Comparison of ENCODE assay signal across 2 cellular contexts in the genomic region with DNA sequence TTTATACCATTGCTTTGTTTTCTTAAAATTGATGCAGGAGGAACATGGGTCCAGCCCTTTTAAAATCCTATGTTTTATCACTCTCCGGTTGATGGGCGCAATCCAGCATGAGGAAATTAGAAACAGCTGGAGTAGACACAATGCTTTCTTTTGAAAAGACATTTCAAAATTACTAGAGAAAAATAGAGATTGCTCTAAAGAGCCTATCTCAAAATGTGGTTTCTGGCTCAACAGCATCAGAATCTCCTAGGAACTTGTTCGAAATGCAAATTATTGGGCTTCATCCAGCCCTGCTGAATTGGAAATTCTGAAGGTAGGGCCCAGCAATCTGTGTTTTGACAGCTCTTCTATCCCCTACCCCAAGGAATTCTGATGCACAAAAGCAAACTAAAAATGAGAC.
TF ChIP-seq lines count a peak whose summit lies in the region.

No MANE protein-coding gene starts in this region.

TF ChIP-seq in IMR-90, 13 proteins besides CTCF, POLR2A, EP300 and RAD21:
- no peak for TF ChIP-seq CHD1 (IDR thresholded peaks at IDR 0.05; ENCODE audit: low read depth, low read length)
- TF ChIP-seq RFX5 (IDR thresholded peaks at IDR 0.05; ENCODE audit: low read depth, low read length): no peak
- no peak for TF ChIP-seq MAFK (IDR thresholded peaks at IDR 0.05; ENCODE audit: low read depth, low read length)
- TF ChIP-seq, protein P1, sequence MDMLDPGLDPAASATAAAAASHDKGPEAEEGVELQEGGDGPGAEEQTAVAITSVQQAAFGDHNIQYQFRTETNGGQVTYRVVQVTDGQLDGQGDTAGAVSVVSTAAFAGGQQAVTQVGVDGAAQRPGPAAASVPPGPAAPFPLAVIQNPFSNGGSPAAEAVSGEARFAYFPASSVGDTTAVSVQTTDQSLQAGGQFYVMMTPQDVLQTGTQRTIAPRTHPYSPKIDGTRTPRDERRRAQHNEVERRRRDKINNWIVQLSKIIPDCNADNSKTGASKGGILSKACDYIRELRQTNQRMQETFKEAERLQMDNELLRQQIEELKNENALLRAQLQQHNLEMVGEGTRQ (IDR thresholded peaks at IDR 0.05; ENCODE audit: low read depth, low read length): no peak
- TF ChIP-seq FOS (IDR thresholded peaks at IDR 0.05; ENCODE audit: low read depth, low read length): no peak
- TF ChIP-seq, protein P2, sequence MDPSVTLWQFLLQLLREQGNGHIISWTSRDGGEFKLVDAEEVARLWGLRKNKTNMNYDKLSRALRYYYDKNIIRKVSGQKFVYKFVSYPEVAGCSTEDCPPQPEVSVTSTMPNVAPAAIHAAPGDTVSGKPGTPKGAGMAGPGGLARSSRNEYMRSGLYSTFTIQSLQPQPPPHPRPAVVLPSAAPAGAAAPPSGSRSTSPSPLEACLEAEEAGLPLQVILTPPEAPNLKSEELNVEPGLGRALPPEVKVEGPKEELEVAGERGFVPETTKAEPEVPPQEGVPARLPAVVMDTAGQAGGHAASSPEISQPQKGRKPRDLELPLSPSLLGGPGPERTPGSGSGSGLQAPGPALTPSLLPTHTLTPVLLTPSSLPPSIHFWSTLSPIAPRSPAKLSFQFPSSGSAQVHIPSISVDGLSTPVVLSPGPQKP (IDR thresholded peaks at IDR 0.05; ENCODE audit: borderline replicate concordance, low read depth, low read length): no peak
- no peak for TF ChIP-seq NFE2L2 (IDR thresholded peaks at IDR 0.05; ENCODE audit: low read depth, low read length)
- TF ChIP-seq SMC3 (IDR thresholded peaks at IDR 0.05; ENCODE audit: low read depth, low read length): no peak
- no peak for TF ChIP-seq MXI1 (IDR thresholded peaks at IDR 0.05; ENCODE audit: borderline replicate concordance, low read depth, low read length)
- TF ChIP-seq RCOR1 (IDR thresholded peaks at IDR 0.05; ENCODE audit: insufficient replicate concordance, low read length): no peak
- no peak for TF ChIP-seq MAZ (IDR thresholded peaks at IDR 0.05; ENCODE audit: borderline replicate concordance, low read depth, low read length)
- no peak for TF ChIP-seq BHLHE40 (IDR thresholded peaks at IDR 0.05; ENCODE audit: low read depth, low read length)
- TF ChIP-seq CEBPB (IDR thresholded peaks at IDR 0.05; ENCODE audit: low read depth, low read length): no peak

TF ChIP-seq in GM12891, 5 proteins besides CTCF, POLR2A, EP300 and RAD21:
- TF ChIP-seq TAF1 (IDR thresholded peaks at IDR 0.05; ENCODE audit: low read depth, low read length) (no peak), POLR2AphosphoS5 (IDR thresholded peaks at IDR 0.05; ENCODE audit: low read depth, low read length) (no peak)
